Comparison of ENCODE assay signal across 12 cellular contexts in the genomic region with DNA sequence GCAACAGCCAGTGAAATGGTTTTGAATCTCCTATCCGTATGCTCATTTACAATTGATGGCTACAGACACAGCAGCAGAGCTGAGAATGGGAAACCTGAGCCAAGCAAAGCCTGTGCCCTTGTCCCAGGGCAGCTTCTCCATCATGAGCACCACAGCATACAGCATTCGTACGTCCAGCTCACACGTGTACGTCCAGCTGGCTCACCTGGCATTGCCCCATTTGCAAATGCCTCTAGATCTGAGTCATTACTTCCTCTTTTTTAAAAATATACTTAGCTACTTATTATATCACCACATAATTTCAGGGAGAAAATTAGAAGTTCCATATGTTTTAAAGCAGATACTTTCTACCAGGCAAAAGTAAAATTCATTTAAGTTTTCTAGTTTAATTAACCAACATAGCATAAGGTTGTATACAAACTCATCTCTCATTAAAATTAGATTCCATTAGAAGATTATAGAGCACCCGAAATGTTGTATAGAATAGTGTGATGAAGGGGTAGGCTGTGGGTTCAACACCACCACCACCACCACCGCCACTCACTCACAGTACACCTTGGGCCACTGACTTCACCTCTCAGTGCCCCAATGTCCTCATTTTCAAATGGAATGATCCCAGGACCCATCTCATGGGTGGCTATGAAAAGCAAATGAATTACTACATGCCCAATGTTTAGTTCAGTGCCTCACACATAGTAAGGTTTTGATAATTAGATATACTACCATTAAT. TPM values are rescaled to one million over a fixed set of nuclear protein-coding genes. Genes with fewer than 3 reads are reported as not detected.
DNase-seq lines count a peak whose midpoint lies in the region; ATAC-seq and TF ChIP-seq lines count a peak whose summit lies in the region.
"Had no signal": no experiment of that assay in that cellular context is flagged by ENCODE, and none has a peak within 500 bp of the region (broad histone marks: within the 10 kb centered on the region; RNA-seq: fewer than 3 reads in every experiment).

No MANE protein-coding gene starts in this region.

- H3K4me3 ChIP-seq in astrocyte of the spinal cord (ENCODE audit: low read depth, low read length), result no peak overlapping the region
- no peak overlapping the region for H3K4me3 ChIP-seq in SJCRH30

- no peaks in the 10 kb centered on the region for H3K4me1 ChIP-seq in SJCRH30

- no peak overlapping the region for H3K27ac ChIP-seq in SJCRH30

- TF ChIP-seq CTCF in astrocyte of the spinal cord (IDR thresholded peaks at IDR 0.05; ENCODE audit: low read depth, low read length), result no peak

- no peaks in the 10 kb centered on the region for H3K9me3 ChIP-seq in SJCRH30 (replicated peaks)

- DNase-seq in ELR (ENCODE audit: low read depth), result peak; percentile 51
- DNase-seq in astrocyte of the spinal cord (ENCODE audit: low read depth, low spot score), result peak; percentile 40
- DNase-seq in SJCRH30, result no peak
- DNase-seq in hippocampal formation (lab: John Stamatoyannopoulos, UW), result no peak
- DNase-seq in NCI-H510A treated with DMSO at 0.1 percent for 48 hours (lab: John Stamatoyannopoulos, UW), result no peak
- no peak for DNase-seq in stimulated activated naive CD4-positive, alpha-beta T cell (lab: John Stamatoyannopoulos, UW)
- DNase-seq: caudate nucleus; CD4-positive, CD25-positive, alpha-beta regulatory T cell; left ventricle myocardium superior; T-helper 17 cell had no signal

- H3K36me3 ChIP-seq in SJCRH30, result no peaks in the 10 kb centered on the region

- in situ Hi-C loops in astrocyte of the spinal cord (cut with HindIII; ENCODE audit: low sequenced_read_pairs), result no loop called here

- no peaks in the 10 kb centered on the region for H3K27me3 ChIP-seq in SJCRH30

- ATAC-seq in GM21515 (IDR thresholded peaks at IDR 0.05; ENCODE audit: unreplicated experiment), result peak; percentile 74
- peak; percentile 89 for ATAC-seq in HG03469 (IDR thresholded peaks at IDR 0.05; ENCODE audit: unreplicated experiment)
- ATAC-seq: left ventricle myocardium superior, T-helper 17 cell had no signal

RNA-seq across cellular contexts. Expression of a gene that starts 31.4 kb away (rescaled TPM):
- 32.6 and 34.6 TPM in 2 replicates for total RNA-seq in SJCRH30 (2014; rRNA removed; shearing (Covaris generic))

Comparison
In these comparisons a context has a peak if more than half of its experiments do, and no peak if none do; other contexts are left out.
1. DNase-seq: peak in ELR (single experiment) and astrocyte of the spinal cord (single experiment); none in SJCRH30 (0 of 2), hippocampal formation (0 of 2), NCI-H510A treated with DMSO at 0.1 percent for 48 hours (single experiment) and stimulated activated naive CD4-positive, alpha-beta T cell (0 of 6).